8 cellular contexts compared by ENCODE assay signal in genomic region chr5:155943516-155944407, GRCh38.
DNase-seq lines count a peak whose midpoint lies in the region; ATAC-seq and TF ChIP-seq lines count a peak whose summit lies in the region.

No MANE protein-coding gene starts in this region.

- H3K27ac Mint-ChIP-seq in endodermal cell (no peak overlapping the region), memory B cell (no peak overlapping the region)

- no peaks in the 10 kb centered on the region for H3K9me3 ChIP-seq in endodermal cell (ENCODE audit: control insufficient read depth, low read length)
- H3K9me3 ChIP-seq in transverse colon: no peaks in the 10 kb centered on the region

- no peak for TF ChIP-seq EP300 in transverse colon (IDR thresholded peaks at IDR 0.05; ENCODE audit: low read depth)

- DNase-seq in NAMALWA (ENCODE audit: low spot score) (peak; percentile 58), UCSD-AML1 (lab: John Stamatoyannopoulos, UW; ENCODE audit: unreplicated experiment) (peak; percentile 11), endodermal cell (peak; percentile 80), memory B cell (ENCODE audit: low spot score in 2 of 2) (no peak), transverse colon (peak; percentile 50)

- H3K27me3 Mint-ChIP-seq in endodermal cell (ENCODE audit: insufficient read depth): peaks cover 12% of the 10 kb centered on the region
- H3K27me3 Mint-ChIP-seq in memory B cell: peaks cover 1% of the 10 kb centered on the region

- no peak overlapping the region for H3K27ac ChIP-seq in 22Rv1
- H3K27ac ChIP-seq in endodermal cell (ENCODE audit: low read depth, low read length): no peak overlapping the region
- H3K27ac ChIP-seq in transverse colon: no peak overlapping the region

- H3K4me3 ChIP-seq in GM12875 (ENCODE audit: low read depth, low read length) (no peak overlapping the region), endodermal cell (ENCODE audit: low read length) (no peak overlapping the region), transverse colon (no peak overlapping the region)

- H3K36me3 ChIP-seq in endodermal cell (ENCODE audit: control insufficient read depth, insufficient read depth, low read length) (no peaks in the 10 kb centered on the region), transverse colon (no peaks in the 10 kb centered on the region)

- in situ Hi-C loops in transverse colon (cut with MboI; ENCODE audit: low pct_ligation_motif_present in 1 of 4, low pct_unique_long_range_greater_than_20kb in 1 of 4, low sequenced_read_pairs in 3 of 4): loop anchor here (10.0 to 25.0 kb wide), 2 partner anchors 869 to 881 kb away; no protein-coding TSS in a partner anchor

- H3K4me3 Mint-ChIP-seq in endodermal cell (no peak overlapping the region), memory B cell (peak overlapping the region; percentile 6)

- ATAC-seq in HG02588 (IDR thresholded peaks at IDR 0.05; ENCODE audit: unreplicated experiment) (peak; percentile 92), memory B cell (ENCODE audit: low read depth) (peak; percentile 59)

- no peak overlapping the region for H3K9ac ChIP-seq in endodermal cell (ENCODE audit: extremely low read depth, low read length, poor library complexity, severe bottlenecking)

- intact Hi-C loops in transverse colon (cut with DNase I; ENCODE audit: low total_unique reads): no loop called here

- H3K27me3 ChIP-seq in endodermal cell (ENCODE audit: control insufficient read depth, insufficient read depth, low read length, poor library complexity, severe bottlenecking): no peaks in the 10 kb centered on the region
- H3K27me3 ChIP-seq in transverse colon: no peaks in the 10 kb centered on the region

- H3K4me1 Mint-ChIP-seq in endodermal cell (peaks cover 9% of the 10 kb centered on the region), memory B cell (peaks cover 5% of the 10 kb centered on the region)

- TF ChIP-seq POLR2A in transverse colon (IDR thresholded peaks at IDR 0.05): no peak

- 50 to 52% methylated on average over 2 of the region's 2 CpGs for WGBS in endodermal cell (ENCODE audit: insufficient coverage in 1 of 2, insufficient read length in 1 of 2), 2 experiments
- 9 to 14% methylated on average over 2 of the region's 2 CpGs for whole genome bisulfite sequencing in transverse colon (ENCODE audit: low coverage in 1 of 2), 2 donors

- H3K36me3 Mint-ChIP-seq in endodermal cell (ENCODE audit: low read depth) (no peaks in the 10 kb centered on the region), memory B cell (no peaks in the 10 kb centered on the region)

- H3K9me3 Mint-ChIP-seq in endodermal cell (no peaks in the 10 kb centered on the region), memory B cell (no peaks in the 10 kb centered on the region)

- TF ChIP-seq CTCF in 22Rv1 (IDR thresholded peaks at IDR 0.05): peak; percentile 86
- TF ChIP-seq CTCF in GM12875 (IDR thresholded peaks at IDR 0.05; ENCODE audit: borderline replicate concordance, insufficient read depth, low read depth, low read length): peak; percentile 74; the same call in 1 of the 2 replicates
- peak; percentile 94 for TF ChIP-seq CTCF in endodermal cell (conservative IDR thresholded peaks at IDR 0.05)
- peak; percentile 66 to 81 (median 71) for TF ChIP-seq CTCF in transverse colon (IDR thresholded peaks at IDR 0.05)

- H3K4me1 ChIP-seq in endodermal cell (ENCODE audit: control insufficient read depth, insufficient read depth, low read length) (no peaks in the 10 kb centered on the region), transverse colon (peaks cover 0 to 4% (median 0%) of the 10 kb centered on the region in 4 donors)

Comparison
In these comparisons a context has a peak if more than half of its experiments do, and no peak if none do; other contexts are left out.
1. DNase-seq: peak in NAMALWA (single experiment), UCSD-AML1 (single experiment), endodermal cell (single experiment) and transverse colon (single experiment); none in memory B cell (0 of 2).
2. Peak in every context shown above with its lines, with median percentiles within 50 percentile points of each other: CTCF ChIP-seq.